In genomic region chr19:19751846-19752245, GRCh38 we compare ENCODE assay signal across 1 cellular context.
TF ChIP-seq lines count a peak whose summit lies in the region.

No MANE protein-coding gene starts in this region.

TF ChIP-seq in K562, 482 proteins besides CTCF, POLR2A, EP300 and RAD21 (continued from another document):
- TF ChIP-seq ZBTB5 (IDR thresholded peaks at IDR 0.05) (no peak), HBP1 (CRISPR knock-in tag; IDR thresholded peaks at IDR 0.05) (no peak), PKNOX1 (IDR thresholded peaks at IDR 0.05) (peak; percentile 58)
